1 cellular context compared by ENCODE assay signal in genomic region chr7:89987665-89988064, GRCh38.
A peak's percentile ranks its signal among the peaks of the same experiment; 100 is the strongest.
TF ChIP-seq lines count a peak whose summit lies in the region.

No MANE protein-coding gene starts in this region.

TF ChIP-seq in GM23338, 12 proteins besides CTCF, POLR2A, EP300 and RAD21 (continued from another document):
- TF ChIP-seq, protein P1, sequence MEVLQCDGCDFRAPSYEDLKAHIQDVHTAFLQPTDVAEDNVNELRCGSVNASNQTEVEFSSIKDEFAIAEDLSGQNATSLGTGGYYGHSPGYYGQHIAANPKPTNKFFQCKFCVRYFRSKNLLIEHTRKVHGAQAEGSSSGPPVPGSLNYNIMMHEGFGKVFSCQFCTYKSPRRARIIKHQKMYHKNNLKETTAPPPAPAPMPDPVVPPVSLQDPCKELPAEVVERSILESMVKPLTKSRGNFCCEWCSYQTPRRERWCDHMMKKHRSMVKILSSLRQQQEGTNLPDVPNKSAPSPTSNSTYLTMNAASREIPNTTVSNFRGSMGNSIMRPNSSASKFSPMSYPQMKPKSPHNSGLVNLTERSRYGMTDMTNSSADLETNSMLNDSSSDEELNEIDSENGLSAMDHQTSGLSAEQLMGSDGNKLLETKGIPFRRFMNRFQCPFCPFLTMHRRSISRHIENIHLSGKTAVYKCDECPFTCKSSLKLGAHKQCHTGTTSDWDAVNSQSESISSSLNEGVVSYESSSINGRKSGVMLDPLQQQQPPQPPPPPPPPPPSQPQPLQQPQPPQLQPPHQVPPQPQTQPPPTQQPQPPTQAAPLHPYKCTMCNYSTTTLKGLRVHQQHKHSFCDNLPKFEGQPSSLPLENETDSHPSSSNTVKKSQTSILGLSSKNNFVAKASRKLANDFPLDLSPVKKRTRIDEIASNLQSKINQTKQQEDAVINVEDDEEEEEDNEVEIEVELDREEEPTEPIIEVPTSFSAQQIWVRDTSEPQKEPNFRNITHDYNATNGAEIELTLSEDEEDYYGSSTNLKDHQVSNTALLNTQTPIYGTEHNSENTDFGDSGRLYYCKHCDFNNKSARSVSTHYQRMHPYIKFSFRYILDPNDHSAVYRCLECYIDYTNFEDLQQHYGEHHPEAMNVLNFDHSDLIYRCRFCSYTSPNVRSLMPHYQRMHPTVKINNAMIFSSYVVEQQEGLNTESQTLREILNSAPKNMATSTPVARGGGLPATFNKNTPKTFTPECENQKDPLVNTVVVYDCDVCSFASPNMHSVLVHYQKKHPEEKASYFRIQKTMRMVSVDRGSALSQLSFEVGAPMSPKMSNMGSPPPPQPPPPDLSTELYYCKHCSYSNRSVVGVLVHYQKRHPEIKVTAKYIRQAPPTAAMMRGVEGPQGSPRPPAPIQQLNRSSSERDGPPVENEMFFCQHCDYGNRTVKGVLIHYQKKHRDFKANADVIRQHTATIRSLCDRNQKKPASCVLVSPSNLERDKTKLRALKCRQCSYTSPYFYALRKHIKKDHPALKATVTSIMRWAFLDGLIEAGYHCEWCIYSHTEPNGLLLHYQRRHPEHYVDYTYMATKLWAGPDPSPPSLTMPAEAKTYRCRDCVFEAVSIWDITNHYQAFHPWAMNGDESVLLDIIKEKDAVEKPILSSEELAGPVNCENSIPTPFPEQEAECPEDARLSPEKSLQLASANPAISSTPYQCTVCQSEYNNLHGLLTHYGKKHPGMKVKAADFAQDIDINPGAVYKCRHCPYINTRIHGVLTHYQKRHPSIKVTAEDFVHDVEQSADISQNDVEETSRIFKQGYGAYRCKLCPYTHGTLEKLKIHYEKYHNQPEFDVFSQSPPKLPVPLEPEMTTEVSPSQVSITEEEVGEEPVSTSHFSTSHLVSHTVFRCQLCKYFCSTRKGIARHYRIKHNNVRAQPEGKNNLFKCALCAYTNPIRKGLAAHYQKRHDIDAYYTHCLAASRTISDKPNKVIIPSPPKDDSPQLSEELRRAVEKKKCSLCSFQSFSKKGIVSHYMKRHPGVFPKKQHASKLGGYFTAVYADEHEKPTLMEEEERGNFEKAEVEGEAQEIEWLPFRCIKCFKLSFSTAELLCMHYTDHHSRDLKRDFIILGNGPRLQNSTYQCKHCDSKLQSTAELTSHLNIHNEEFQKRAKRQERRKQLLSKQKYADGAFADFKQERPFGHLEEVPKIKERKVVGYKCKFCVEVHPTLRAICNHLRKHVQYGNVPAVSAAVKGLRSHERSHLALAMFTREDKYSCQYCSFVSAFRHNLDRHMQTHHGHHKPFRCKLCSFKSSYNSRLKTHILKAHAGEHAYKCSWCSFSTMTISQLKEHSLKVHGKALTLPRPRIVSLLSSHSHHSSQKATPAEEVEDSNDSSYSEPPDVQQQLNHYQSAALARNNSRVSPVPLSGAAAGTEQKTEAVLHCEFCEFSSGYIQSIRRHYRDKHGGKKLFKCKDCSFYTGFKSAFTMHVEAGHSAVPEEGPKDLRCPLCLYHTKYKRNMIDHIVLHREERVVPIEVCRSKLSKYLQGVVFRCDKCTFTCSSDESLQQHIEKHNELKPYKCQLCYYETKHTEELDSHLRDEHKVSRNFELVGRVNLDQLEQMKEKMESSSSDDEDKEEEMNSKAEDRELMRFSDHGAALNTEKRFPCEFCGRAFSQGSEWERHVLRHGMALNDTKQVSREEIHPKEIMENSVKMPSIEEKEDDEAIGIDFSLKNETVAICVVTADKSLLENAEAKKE (CRISPR knock-in tag; IDR thresholded peaks at IDR 0.05): peak; percentile 86
- TF ChIP-seq, protein P2, sequence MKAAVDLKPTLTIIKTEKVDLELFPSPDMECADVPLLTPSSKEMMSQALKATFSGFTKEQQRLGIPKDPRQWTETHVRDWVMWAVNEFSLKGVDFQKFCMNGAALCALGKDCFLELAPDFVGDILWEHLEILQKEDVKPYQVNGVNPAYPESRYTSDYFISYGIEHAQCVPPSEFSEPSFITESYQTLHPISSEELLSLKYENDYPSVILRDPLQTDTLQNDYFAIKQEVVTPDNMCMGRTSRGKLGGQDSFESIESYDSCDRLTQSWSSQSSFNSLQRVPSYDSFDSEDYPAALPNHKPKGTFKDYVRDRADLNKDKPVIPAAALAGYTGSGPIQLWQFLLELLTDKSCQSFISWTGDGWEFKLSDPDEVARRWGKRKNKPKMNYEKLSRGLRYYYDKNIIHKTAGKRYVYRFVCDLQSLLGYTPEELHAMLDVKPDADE (IDR thresholded peaks at IDR 0.05): no peak
- no peak for TF ChIP-seq EZH2 (IDR thresholded peaks at IDR 0.05; ENCODE audit: low read depth, unreplicated experiment)
- TF ChIP-seq STAT1 (IDR thresholded peaks at IDR 0.05; ENCODE audit: unreplicated experiment): no peak
- TF ChIP-seq POLR2AphosphoS5 (IDR thresholded peaks at IDR 0.05; ENCODE audit: low read depth): no peak
- no peak for TF ChIP-seq EZH2phosphoT487 (IDR thresholded peaks at IDR 0.05; ENCODE audit: unreplicated experiment)
- TF ChIP-seq CREB1 (CRISPR knock-in tag; IDR thresholded peaks at IDR 0.05; ENCODE audit: low read depth): no peak
- no peak for TF ChIP-seq ZNF331 (CRISPR knock-in tag; IDR thresholded peaks at IDR 0.05; ENCODE audit: low read depth)
- TF ChIP-seq NANOG (IDR thresholded peaks at IDR 0.05; ENCODE audit: borderline replicate concordance): peak; percentile 80
